Comparison of ENCODE assay signal across 24 cellular contexts in the genomic region with DNA sequence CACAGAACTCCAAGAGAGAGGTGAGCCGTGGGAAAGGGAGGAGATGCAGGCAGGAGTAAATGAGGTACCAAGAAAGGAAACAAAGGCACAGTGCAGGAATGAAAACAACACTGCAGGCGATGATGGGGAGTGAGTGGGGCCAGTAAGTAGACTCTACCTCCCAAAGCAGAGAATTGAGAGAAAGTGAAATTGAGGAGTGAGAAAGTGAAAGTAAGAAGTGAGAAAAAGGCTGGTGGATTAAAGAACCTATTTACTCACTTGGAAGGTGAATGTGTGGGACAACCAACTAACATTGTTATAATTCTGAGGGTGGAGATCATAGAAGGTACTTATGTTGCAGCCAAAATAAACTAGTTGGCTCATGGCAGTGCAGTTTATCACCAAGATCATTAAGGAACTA.
DNase-seq lines count a peak whose midpoint lies in the region; TF ChIP-seq lines count a peak whose summit lies in the region.
"Had no signal": no experiment of that assay in that cellular context is flagged by ENCODE, and none has a peak within 500 bp of the region (broad histone marks: within the 10 kb centered on the region; RNA-seq: fewer than 3 reads in every experiment).

No MANE protein-coding gene starts in this region.

- no peaks in the 10 kb centered on the region for H3K36me3 ChIP-seq in HEK293 (ENCODE audit: control insufficient read depth in 2 of 2, insufficient read depth in 1 of 2, low read length in 2 of 2)
- no peaks in the 10 kb centered on the region for H3K36me3 ChIP-seq in PC-9 (ENCODE audit: low read depth)
- H3K36me3 ChIP-seq: cardiac muscle cell, colonic mucosa had no signal

- no peaks in the 10 kb centered on the region for H3K9me2 ChIP-seq in PC-9 (ENCODE audit: insufficient read depth)

- no peak for DNase-seq in Calu3
- DNase-seq in PC-9: no peak
- no peak for DNase-seq in nephron progenitor cell
- DNase-seq in NCI-H526 (lab: John Stamatoyannopoulos, UW): no peak
- no peak for DNase-seq in amygdala (lab: John Stamatoyannopoulos, UW)
- DNase-seq in progenitor cell of endocrine pancreas (ENCODE audit: low spot score, unreplicated experiment): no peak
- DNase-seq: activated CD4-positive, alpha-beta T cell treated with anti-CD3 and anti-CD28 coated beads, Interleukin-2, amount 10 ng/mL, durations not matched to agents 24 days and 14 days; activated gamma-delta T cell; activated T-cell treated with anti-CD3 and anti-CD28 coated beads, Interleukin-2, amount 50 U/mL, for 24 hours; CD4-positive, CD25-positive, alpha-beta regulatory T cell; colonic mucosa; effector CD4-positive, alpha-beta T cell; EL; GOT3; NCI-H146; NCI-H226; SHP77 treated with DMSO at 0.1 percent for 48 hours; stimulated activated CD4-positive, alpha-beta T cell treated with anti-CD3 and anti-CD28 coated beads, Interleukin-15, amount 100 ng/mL, for 24 hours had no signal

- peak overlapping the region; percentile 13 for H3K4me3 Mint-ChIP-seq in Calu3 (ENCODE audit: low read depth, unreplicated experiment)
- no peak overlapping the region for H3K4me3 Mint-ChIP-seq in nephron progenitor cell
- H3K4me3 Mint-ChIP-seq in progenitor cell of endocrine pancreas (ENCODE audit: low read depth): no peak overlapping the region
- H3K4me3 Mint-ChIP-seq: activated CD4-positive, alpha-beta T cell treated with anti-CD3 and anti-CD28 coated beads, Interleukin-2, amount 10 ng/mL, durations not matched to agents 24 days and 14 days; activated T-cell treated with anti-CD3 and anti-CD28 coated beads, Interleukin-2, amount 50 U/mL, for 24 hours; CD4-positive, CD25-positive, alpha-beta regulatory T cell; natural killer cell treated with Interleukin-12 subunit alpha and Interleukin-12 subunit beta and Interleukin-15 and Interleukin-18, amount 100 ng/mL, for 72 hours; stimulated activated effector memory CD8-positive, alpha-beta T cell treated with anti-CD3 and anti-CD28 coated beads, Interleukin-12 subunit alpha, Interleukin-12 subunit beta, amount 100 ng/mL, for 72 hours; WTC11 had no signal

- H3K27ac ChIP-seq in HEK293 (ENCODE audit: extremely low read depth, low read depth, low read length) (no peak overlapping the region), PC-9 (no peak overlapping the region)
- H3K27ac ChIP-seq: cardiac muscle cell, colonic mucosa, tibial nerve had no signal

- BruUV-seq in Calu3 (replicated peaks; lab: Mats Ljungman, UMichigan) (no TSS peak), PC-9 (replicated peaks; lab: Mats Ljungman, UMichigan) (no TSS peak)

- no peak overlapping the region for H3K27ac Mint-ChIP-seq in Calu3 (ENCODE audit: unreplicated experiment)
- peak overlapping the region; percentile 1 for H3K27ac Mint-ChIP-seq in nephron progenitor cell
- no peak overlapping the region for H3K27ac Mint-ChIP-seq in progenitor cell of endocrine pancreas
- H3K27ac Mint-ChIP-seq: activated CD4-positive, alpha-beta T cell treated with anti-CD3 and anti-CD28 coated beads, Interleukin-2, amount 10 ng/mL, durations not matched to agents 24 days and 14 days; activated T-cell treated with anti-CD3 and anti-CD28 coated beads, Interleukin-2, amount 50 U/mL, for 24 hours; CD4-positive, CD25-positive, alpha-beta regulatory T cell; natural killer cell treated with Interleukin-12 subunit alpha and Interleukin-12 subunit beta and Interleukin-15 and Interleukin-18, amount 100 ng/mL, for 72 hours; stimulated activated effector memory CD8-positive, alpha-beta T cell treated with anti-CD3 and anti-CD28 coated beads, Interleukin-12 subunit alpha, Interleukin-12 subunit beta, amount 100 ng/mL, for 72 hours; WTC11 had no signal

- POLR2A ChIA-PET in HEK293 (lab: Yijun Ruan, JAX) (no interaction called here), PC-9 (lab: Charles Lee; ENCODE audit: unreplicated experiment) (no interaction called here)

- H2AFZ ChIP-seq in PC-9: no peak overlapping the region

- H4K20me1 ChIP-seq in PC-9 (ENCODE audit: insufficient read depth): no peaks in the 10 kb centered on the region

- intact Hi-C loops in Calu3 (cut with micrococcal nuclease; ENCODE audit: unreplicated experiment) (no loop called here), PC-9 (cut with micrococcal nuclease; ENCODE audit: unreplicated experiment) (no loop called here)

- H3K4me3 ChIP-seq in HEK293 (ENCODE audit: low read depth, low read length) (no peak overlapping the region), PC-9 (no peak overlapping the region)
- H3K4me3 ChIP-seq: cardiac muscle cell, colonic mucosa, tibial nerve had no signal

- peak overlapping the region; percentile 56 for H3K4me2 ChIP-seq in PC-9

- H3K9me3 Mint-ChIP-seq in Calu3 (ENCODE audit: low read depth, unreplicated experiment) (peaks cover 8% of the 10 kb centered on the region), nephron progenitor cell (peaks cover 10% of the 10 kb centered on the region), progenitor cell of endocrine pancreas (ENCODE audit: low read depth) (no peaks in the 10 kb centered on the region)
- H3K9me3 Mint-ChIP-seq: activated CD4-positive, alpha-beta T cell treated with anti-CD3 and anti-CD28 coated beads, Interleukin-2, amount 10 ng/mL, durations not matched to agents 24 days and 14 days; activated T-cell treated with anti-CD3 and anti-CD28 coated beads, Interleukin-2, amount 50 U/mL, for 24 hours; WTC11 had no signal

- H3K27me3 Mint-ChIP-seq in Calu3 (ENCODE audit: unreplicated experiment): no peaks in the 10 kb centered on the region
- peaks cover 8% of the 10 kb centered on the region for H3K27me3 Mint-ChIP-seq in nephron progenitor cell (ENCODE audit: low read depth, poor library complexity)
- H3K27me3 Mint-ChIP-seq in progenitor cell of endocrine pancreas: no peaks in the 10 kb centered on the region
- H3K27me3 Mint-ChIP-seq: activated CD4-positive, alpha-beta T cell treated with anti-CD3 and anti-CD28 coated beads, Interleukin-2, amount 10 ng/mL, durations not matched to agents 24 days and 14 days; activated T-cell treated with anti-CD3 and anti-CD28 coated beads, Interleukin-2, amount 50 U/mL, for 24 hours; CD4-positive, CD25-positive, alpha-beta regulatory T cell; natural killer cell treated with Interleukin-12 subunit alpha and Interleukin-12 subunit beta and Interleukin-15 and Interleukin-18, amount 100 ng/mL, for 72 hours had no signal

- H3K4me1 Mint-ChIP-seq in Calu3 (ENCODE audit: low read depth, unreplicated experiment): peaks cover 9% of the 10 kb centered on the region
- H3K4me1 Mint-ChIP-seq in nephron progenitor cell: no peaks in the 10 kb centered on the region
- H3K4me1 Mint-ChIP-seq in progenitor cell of endocrine pancreas (ENCODE audit: low read depth): no peaks in the 10 kb centered on the region

- H3K36me3 Mint-ChIP-seq in Calu3 (ENCODE audit: insufficient read depth, unreplicated experiment) (no peaks in the 10 kb centered on the region), nephron progenitor cell (ENCODE audit: low read depth) (no peaks in the 10 kb centered on the region), progenitor cell of endocrine pancreas (ENCODE audit: insufficient read depth) (no peaks in the 10 kb centered on the region)
- H3K36me3 Mint-ChIP-seq: CD4-positive, CD25-positive, alpha-beta regulatory T cell; stimulated activated effector memory CD8-positive, alpha-beta T cell treated with anti-CD3 and anti-CD28 coated beads, Interleukin-12 subunit alpha, Interleukin-12 subunit beta, amount 100 ng/mL, for 72 hours; WTC11 had no signal

- H3K9me3 ChIP-seq in HEK293 (ENCODE audit: control insufficient read depth, insufficient read depth, low read depth, low read length) (no peaks in the 10 kb centered on the region), PC-9 (ENCODE audit: insufficient read depth, low read depth) (no peaks in the 10 kb centered on the region)
- H3K9me3 ChIP-seq: colonic mucosa had no signal

- H3K4me1 ChIP-seq in HEK293 (ENCODE audit: control insufficient read depth, insufficient read depth, low read length): no peaks in the 10 kb centered on the region
- no peaks in the 10 kb centered on the region for H3K4me1 ChIP-seq in PC-9 (replicated peaks; ENCODE audit: insufficient read depth)
- H3K4me1 ChIP-seq: colonic mucosa, tibial nerve had no signal

- no peaks in the 10 kb centered on the region for H3F3A ChIP-seq in PC-9 (ENCODE audit: insufficient read depth, low read depth)

- TF ChIP-seq CTCF in Calu3 (IDR thresholded peaks at IDR 0.05; ENCODE audit: unreplicated experiment): no peak
- TF ChIP-seq CTCF in HEK293 (tag by site-specific recombination; IDR thresholded peaks at IDR 0.05): no peak
- TF ChIP-seq CTCF in PC-9 (conservative IDR thresholded peaks at IDR 0.05): no peak
- no peak for TF ChIP-seq CTCF in nephron progenitor cell (IDR thresholded peaks at IDR 0.05)
- TF ChIP-seq CTCF in progenitor cell of endocrine pancreas (IDR thresholded peaks at IDR 0.05; ENCODE audit: unreplicated experiment): no peak

- CTCF ChIA-PET in Calu3 (lab: Charles Lee) (no interaction called here), HEK293 (lab: Yijun Ruan, JAX) (interaction anchor here (1.1 kb wide), 1 partner anchor 434 kb away, joined by 3 read pairs; no protein-coding TSS in a partner anchor), PC-9 (lab: Charles Lee) (no interaction called here)

- H3K79me2 ChIP-seq in PC-9 (ENCODE audit: low read depth): no peaks in the 10 kb centered on the region

- peaks cover 3% of the 10 kb centered on the region; the same call in 1 of the 2 replicates for H3K27me3 ChIP-seq in PC-9 (ENCODE audit: insufficient read depth, low read depth)
- H3K27me3 ChIP-seq: cardiac muscle cell, colonic mucosa, tibial nerve had no signal

TF ChIP-seq in HEK293, 187 proteins besides CTCF, POLR2A, EP300 and RAD21:
- peak; percentile 94 for TF ChIP-seq PRDM1 (tag by site-specific recombination; IDR thresholded peaks at IDR 0.05)
- no peak for TF ChIP-seq KLF8 (tag by site-specific recombination; IDR thresholded peaks at IDR 0.05)
- no peak for TF ChIP-seq TRIM28 (IDR thresholded peaks at IDR 0.05; ENCODE audit: borderline replicate concordance, low read length)
- no peak for TF ChIP-seq ZNF48 (tag by site-specific recombination; IDR thresholded peaks at IDR 0.05)
TF ChIP-seq in HEK293: peak in this region for 1.
